In the genomic region with DNA sequence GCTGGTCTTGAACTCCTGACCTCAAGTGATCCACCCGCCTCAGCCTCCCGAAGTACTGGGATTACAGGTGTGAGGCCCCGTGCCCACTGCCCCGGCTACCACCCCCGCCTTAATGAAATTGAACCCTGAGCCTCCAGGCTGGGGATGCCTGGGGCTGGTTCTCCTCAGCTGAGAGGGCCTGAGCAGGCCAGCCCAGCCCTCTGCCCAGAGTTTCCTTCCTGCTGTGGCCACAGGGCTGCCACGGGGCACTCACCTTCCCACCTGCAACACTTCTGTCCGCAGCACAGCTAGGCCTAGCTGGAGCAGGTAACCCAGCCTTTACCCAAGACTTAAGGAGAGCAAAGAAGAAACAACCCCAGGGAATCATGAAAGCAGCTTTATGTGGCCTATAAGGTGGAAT, we compare ENCODE assay signal across 16 cellular contexts.
DNase-seq lines count a peak whose midpoint lies in the region; ATAC-seq lines count a peak whose summit lies in the region.
"Had no signal": no experiment of that assay in that cellular context is flagged by ENCODE, and none has a peak within 500 bp of the region (broad histone marks: within the 10 kb centered on the region; RNA-seq: fewer than 3 reads in every experiment).

No MANE protein-coding gene starts in this region.

- no peak overlapping the region for H3K4me3 Mint-ChIP-seq in T-helper 17 cell
- H3K4me3 Mint-ChIP-seq: CD8-positive, alpha-beta T cell; H9 had no signal

- ATAC-seq in T-helper 17 cell, result no peak
- ATAC-seq in left lobe of liver, result no peak
- no peak for ATAC-seq in sciatic nerve
- no peak for ATAC-seq in esophagus mucosa
- ATAC-seq: CD8-positive, alpha-beta T cell had no signal

- H3K27ac Mint-ChIP-seq in T-helper 17 cell, result peak overlapping the region; percentile 45

- H3K36me3 Mint-ChIP-seq in T-helper 17 cell (ENCODE audit: low read depth), result no peaks in the 10 kb centered on the region
- H3K36me3 Mint-ChIP-seq: CD8-positive, alpha-beta T cell had no signal

- intact Hi-C loops in sciatic nerve (cut with DNase I), result no loop called here

- H3K4me1 Mint-ChIP-seq in T-helper 17 cell, result peaks cover 11% of the 10 kb centered on the region

- peak; percentile 17 for DNase-seq in activated CD8-positive, alpha-beta memory T cell treated with anti-CD3 and anti-CD28 coated beads, Interleukin-2, amount 50 U/mL, for 48 hours
- DNase-seq in activated CD8-positive, alpha-beta memory T cell treated with anti-CD3 and anti-CD28 coated beads, Interleukin-2, amount 50 U/mL, for 4 hours, result no peak
- DNase-seq in T-helper 17 cell (no peak), left lobe of liver (ENCODE audit: low spot score) (peak; percentile 22), sciatic nerve (ENCODE audit: low spot score) (peak; percentile 33), activated gamma-delta T cell treated with Interleukin-2 at 50 U/mL for 16 hours (no peak), NCI-H82 (lab: John Stamatoyannopoulos, UW) (no peak)
- DNase-seq: 8988T, Calu3, DMS79 treated with DMSO at 0.1 percent for 48 hours, GF-D8, GOT3, H9 had no signal

- H3K27me3 Mint-ChIP-seq in T-helper 17 cell, result peaks cover 14% of the 10 kb centered on the region

- H3K9me3 ChIP-seq in T-helper 17 cell (ENCODE audit: control insufficient read depth, low read length, poor library complexity, severe bottlenecking), result no peaks in the 10 kb centered on the region
- H3K9me3 ChIP-seq: BLaER1 treated with 17β-estradiol and CSF1 and Interleukin-3, amounts not matched to agents 10 nM and 100 nM had no signal

Comparison
In these comparisons a context has a peak if more than half of its experiments do, and no peak if none do; other contexts are left out.
1. DNase-seq: peak in activated CD8-positive, alpha-beta memory T cell treated with anti-CD3 and anti-CD28 coated beads, Interleukin-2, amount 50 U/mL, for 48 hours (single experiment), left lobe of liver (single experiment) and sciatic nerve (single experiment); none in activated CD8-positive, alpha-beta memory T cell treated with anti-CD3 and anti-CD28 coated beads, Interleukin-2, amount 50 U/mL, for 4 hours (single experiment), T-helper 17 cell (0 of 3), activated gamma-delta T cell treated with Interleukin-2 at 50 U/mL for 16 hours (single experiment) and NCI-H82 (single experiment).